15 cellular contexts compared by ENCODE assay signal in the genomic region with DNA sequence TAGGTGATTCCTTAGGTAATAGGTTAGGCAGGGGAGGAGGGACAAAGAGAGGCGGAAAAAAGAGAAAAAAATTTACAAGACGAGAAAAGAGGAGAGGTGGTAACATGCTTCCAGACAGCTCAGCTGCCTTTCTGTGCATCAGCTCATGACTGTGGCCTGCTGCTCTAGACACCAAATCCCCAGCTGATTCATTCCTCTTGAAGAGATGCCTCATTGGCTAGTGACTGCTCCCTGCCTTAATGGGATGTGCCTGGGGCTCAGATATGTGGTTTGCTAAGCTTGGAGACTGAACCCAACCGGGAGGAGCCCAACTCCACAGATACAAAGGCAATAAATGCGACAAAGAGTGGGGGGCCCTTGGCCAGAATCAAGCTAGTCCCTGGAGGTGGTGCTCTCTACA.
DNase-seq lines count a peak whose midpoint lies in the region; ATAC-seq and TF ChIP-seq lines count a peak whose summit lies in the region.
"Had no signal": no experiment of that assay in that cellular context is flagged by ENCODE, and none has a peak within 500 bp of the region (broad histone marks: within the 10 kb centered on the region; RNA-seq: fewer than 3 reads in every experiment).

No MANE protein-coding gene starts in this region.

- CTCF ChIA-PET in mammary epithelial cell (lab: Charles Lee; ENCODE audit: low non-redundant PET): no interaction called here

- H3K9me3 ChIP-seq in mammary epithelial cell (replicated peaks; ENCODE audit: insufficient read depth, low read length) (no peaks in the 10 kb centered on the region), vagina (no peaks in the 10 kb centered on the region)
- H3K9me3 ChIP-seq: gastrocnemius medialis, neutrophil had no signal

- H3K36me3 ChIP-seq in mammary epithelial cell (ENCODE audit: insufficient read depth, low read length): no peaks in the 10 kb centered on the region
- H3K36me3 ChIP-seq in vagina: no peaks in the 10 kb centered on the region
- H3K36me3 ChIP-seq: gastrocnemius medialis, neutrophil had no signal

- H3K79me2 ChIP-seq in mammary epithelial cell (ENCODE audit: insufficient read depth, low read length): no peaks in the 10 kb centered on the region

- H3K4me1 ChIP-seq in mammary epithelial cell (ENCODE audit: insufficient read depth, low read length): peaks cover 23% of the 10 kb centered on the region
- H3K4me1 ChIP-seq in vagina: peaks cover 37% of the 10 kb centered on the region
- H3K4me1 ChIP-seq: gastrocnemius medialis had no signal

- TF ChIP-seq CTCF in mammary epithelial cell (conservative IDR thresholded peaks at IDR 0.05 in 1 of 2, IDR thresholded peaks at IDR 0.05 in 1 of 2; ENCODE audit: extremely low read depth in 1 of 2, insufficient read depth in 1 of 2, low read depth in 1 of 2, low read length in 2 of 2): no peak
- TF ChIP-seq CTCF in vagina (IDR thresholded peaks at IDR 0.05): no peak

- DNase-seq in NCI-H82 (lab: John Stamatoyannopoulos, UW) (peak; percentile 21), NCI-H82 treated with DMSO at 0.1 percent for 48 hours (lab: John Stamatoyannopoulos, UW; ENCODE audit: unreplicated experiment) (no peak), mammary epithelial cell (peak; percentile 82), iris pigment epithelial cell (ENCODE audit: low read depth) (peak; percentile 94), vagina (ENCODE audit: extremely low spot score in 2 of 2) (no peak)
- no peak for DNase-seq in activated naive CD4-positive, alpha-beta T cell (lab: John Stamatoyannopoulos, UW)
- DNase-seq: 8988T, gastrocnemius medialis, kidney glomerular epithelial cell, NCI-H1048, NCI-H510A treated with DMSO at 0.1 percent for 48 hours had no signal

- no TSS peak for BruUV-seq in mammary epithelial cell (replicated peaks; lab: Mats Ljungman, UMichigan)

- in situ Hi-C loops in mammary epithelial cell (cut with MboI; ENCODE audit: low sequenced_read_pairs in 2 of 2): no loop called here

- H3K27ac ChIP-seq in mammary epithelial cell (ENCODE audit: insufficient read depth, low read depth, low read length): no peak overlapping the region
- H3K27ac ChIP-seq in vagina: peak overlapping the region; percentile 55
- H3K27ac ChIP-seq: coronary artery, gastrocnemius medialis, neutrophil had no signal

- H2AFZ ChIP-seq in mammary epithelial cell (ENCODE audit: low read depth, low read length): no peak overlapping the region

- 65% methylated on average over 3 of the region's 4 CpGs for WGBS in mammary epithelial cell (ENCODE audit: low coverage, missing lambda C conversion rate)

- H3K4me3 ChIP-seq in mammary epithelial cell (replicated peaks in 1 of 3; ENCODE audit: insufficient read depth in 1 of 3, low read depth in 2 of 3, low read length in 3 of 3): no peak overlapping the region
- H3K4me3 ChIP-seq in vagina: no peak overlapping the region
- H3K4me3 ChIP-seq: coronary artery, gastrocnemius medialis had no signal

- intact Hi-C loops in mammary epithelial cell (cut with micrococcal nuclease): no loop called here
- intact Hi-C loops in vagina (cut with DNase I): no loop called here

- H3K27me3 ChIP-seq in mammary epithelial cell (ENCODE audit: insufficient read depth, low read length) (no peaks in the 10 kb centered on the region), vagina (no peaks in the 10 kb centered on the region)
- H3K27me3 ChIP-seq: gastrocnemius medialis had no signal

- TF ChIP-seq POLR2A in vagina (IDR thresholded peaks at IDR 0.05): no peak

- H3K9ac ChIP-seq in mammary epithelial cell (ENCODE audit: insufficient read depth, low read length): no peak overlapping the region

- dilution Hi-C loops in mammary epithelial cell (cut with HindIII; ENCODE audit: low sequenced_read_pairs): no loop called here

- H4K20me1 ChIP-seq in mammary epithelial cell (ENCODE audit: insufficient read depth, low read length): no peaks in the 10 kb centered on the region

- no peak overlapping the region for H3K4me2 ChIP-seq in mammary epithelial cell (ENCODE audit: insufficient read depth, low read depth, low read length)

- no peak for ATAC-seq in GM19397 (IDR thresholded peaks at IDR 0.05; ENCODE audit: unreplicated experiment)
- ATAC-seq in HG03520 (IDR thresholded peaks at IDR 0.05; ENCODE audit: unreplicated experiment): no peak

Comparison
In these comparisons a context has a peak if more than half of its experiments do, and no peak if none do; other contexts are left out.
1. DNase-seq: peak in NCI-H82 (single experiment), mammary epithelial cell (single experiment) and iris pigment epithelial cell (single experiment); none in NCI-H82 treated with DMSO at 0.1 percent for 48 hours (single experiment), vagina (0 of 2) and activated naive CD4-positive, alpha-beta T cell (0 of 4).